1 cellular context compared by ENCODE assay signal in the genomic region with DNA sequence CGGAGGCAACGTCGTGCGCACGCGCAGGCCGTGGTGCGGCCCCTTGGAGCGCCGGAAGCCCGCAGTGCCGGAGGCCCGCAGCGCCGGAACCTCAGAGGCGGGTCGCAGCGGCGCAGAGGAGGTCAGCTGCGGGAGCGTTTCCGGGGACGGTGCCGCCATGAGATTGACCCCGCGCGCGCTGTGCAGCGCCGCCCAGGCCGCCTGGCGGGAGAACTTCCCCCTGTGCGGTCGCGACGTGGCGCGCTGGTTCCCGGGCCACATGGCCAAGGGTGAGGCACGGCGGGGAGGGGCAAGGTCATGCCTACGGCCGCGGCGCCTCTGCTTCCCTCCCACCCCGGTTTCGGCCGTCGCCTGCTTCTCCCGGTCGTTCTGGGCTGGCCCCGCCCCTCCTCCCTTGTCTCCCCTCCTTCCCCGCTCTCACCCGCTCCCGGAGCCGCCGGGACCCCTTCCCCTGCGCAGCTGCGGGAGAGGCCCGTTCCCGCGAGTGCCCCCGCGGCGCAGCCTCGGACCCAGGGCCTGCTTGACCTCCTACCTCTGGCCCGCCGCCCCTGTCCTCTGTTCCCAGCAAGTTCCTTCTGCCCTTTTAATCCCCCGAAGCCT.
TF ChIP-seq lines count a peak whose summit lies in the region.

A gene with protein sequence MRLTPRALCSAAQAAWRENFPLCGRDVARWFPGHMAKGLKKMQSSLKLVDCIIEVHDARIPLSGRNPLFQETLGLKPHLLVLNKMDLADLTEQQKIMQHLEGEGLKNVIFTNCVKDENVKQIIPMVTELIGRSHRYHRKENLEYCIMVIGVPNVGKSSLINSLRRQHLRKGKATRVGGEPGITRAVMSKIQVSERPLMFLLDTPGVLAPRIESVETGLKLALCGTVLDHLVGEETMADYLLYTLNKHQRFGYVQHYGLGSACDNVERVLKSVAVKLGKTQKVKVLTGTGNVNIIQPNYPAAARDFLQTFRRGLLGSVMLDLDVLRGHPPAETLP (plus strand): TSS at position 94 of the 600 bp plus-strand sequence. CDS start 64 bp downstream, at position 158.

TF ChIP-seq in HEK293, 187 proteins besides CTCF, POLR2A, EP300 and RAD21 (continued from another document and continues in another):
- TF ChIP-seq, protein P1, sequence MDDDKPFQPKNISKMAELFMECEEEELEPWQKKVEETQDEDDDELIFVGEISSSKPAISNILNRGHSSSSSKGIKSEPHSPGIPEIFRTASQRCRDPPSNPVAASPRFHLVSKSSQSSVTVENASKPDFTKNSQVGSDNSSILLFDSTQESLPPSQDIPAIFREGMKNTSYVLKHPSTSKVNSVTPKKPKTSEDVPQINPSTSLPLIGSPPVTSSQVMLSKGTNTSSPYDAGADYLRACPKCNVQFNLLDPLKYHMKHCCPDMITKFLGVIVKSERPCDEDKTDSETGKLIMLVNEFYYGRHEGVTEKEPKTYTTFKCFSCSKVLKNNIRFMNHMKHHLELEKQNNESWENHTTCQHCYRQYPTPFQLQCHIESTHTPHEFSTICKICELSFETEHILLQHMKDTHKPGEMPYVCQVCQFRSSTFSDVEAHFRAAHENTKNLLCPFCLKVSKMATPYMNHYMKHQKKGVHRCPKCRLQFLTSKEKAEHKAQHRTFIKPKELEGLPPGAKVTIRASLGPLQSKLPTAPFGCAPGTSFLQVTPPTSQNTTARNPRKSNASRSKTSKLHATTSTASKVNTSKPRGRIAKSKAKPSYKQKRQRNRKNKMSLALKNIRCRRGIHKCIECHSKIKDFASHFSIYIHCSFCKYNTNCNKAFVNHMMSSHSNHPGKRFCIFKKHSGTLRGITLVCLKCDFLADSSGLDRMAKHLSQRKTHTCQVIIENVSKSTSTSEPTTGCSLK (tag by site-specific recombination; IDR thresholded peaks at IDR 0.05): no peak
- TF ChIP-seq HOXA7 (CRISPR knock-in tag; IDR thresholded peaks at IDR 0.05; ENCODE audit: borderline replicate concordance): no peak
- no peak for TF ChIP-seq ZNF560 (tag by site-specific recombination; IDR thresholded peaks at IDR 0.05; ENCODE audit: borderline replicate concordance)
- TF ChIP-seq, protein P2, sequence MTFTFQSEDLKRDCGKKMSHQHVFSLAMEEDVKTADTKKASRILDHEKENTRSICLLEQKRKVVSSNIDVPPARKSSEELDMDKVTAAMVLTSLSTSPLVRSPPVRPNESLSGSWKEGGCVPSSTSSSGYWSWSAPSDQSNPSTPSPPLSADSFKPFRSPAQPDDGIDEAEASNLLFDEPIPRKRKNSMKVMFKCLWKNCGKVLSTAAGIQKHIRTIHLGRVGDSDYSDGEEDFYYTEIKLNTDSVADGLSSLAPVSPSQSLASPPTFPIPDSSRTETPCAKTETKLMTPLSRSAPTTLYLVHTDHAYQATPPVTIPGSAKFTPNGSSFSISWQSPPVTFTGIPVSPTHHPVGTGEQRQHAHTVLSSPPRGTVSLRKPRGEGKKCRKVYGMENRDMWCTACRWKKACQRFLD (tag by site-specific recombination; IDR thresholded peaks at IDR 0.05): no peak
- TF ChIP-seq BCL11A (tag by site-specific recombination; IDR thresholded peaks at IDR 0.05; ENCODE audit: low read depth): peak; percentile 73
- TF ChIP-seq HOXC10 (CRISPR knock-in tag; IDR thresholded peaks at IDR 0.05): no peak
- no peak for TF ChIP-seq ZNF473 (tag by site-specific recombination; IDR thresholded peaks at IDR 0.05)
- TF ChIP-seq TRIM28 (IDR thresholded peaks at IDR 0.05; ENCODE audit: borderline replicate concordance, low read length): no peak
- TF ChIP-seq, protein P3, sequence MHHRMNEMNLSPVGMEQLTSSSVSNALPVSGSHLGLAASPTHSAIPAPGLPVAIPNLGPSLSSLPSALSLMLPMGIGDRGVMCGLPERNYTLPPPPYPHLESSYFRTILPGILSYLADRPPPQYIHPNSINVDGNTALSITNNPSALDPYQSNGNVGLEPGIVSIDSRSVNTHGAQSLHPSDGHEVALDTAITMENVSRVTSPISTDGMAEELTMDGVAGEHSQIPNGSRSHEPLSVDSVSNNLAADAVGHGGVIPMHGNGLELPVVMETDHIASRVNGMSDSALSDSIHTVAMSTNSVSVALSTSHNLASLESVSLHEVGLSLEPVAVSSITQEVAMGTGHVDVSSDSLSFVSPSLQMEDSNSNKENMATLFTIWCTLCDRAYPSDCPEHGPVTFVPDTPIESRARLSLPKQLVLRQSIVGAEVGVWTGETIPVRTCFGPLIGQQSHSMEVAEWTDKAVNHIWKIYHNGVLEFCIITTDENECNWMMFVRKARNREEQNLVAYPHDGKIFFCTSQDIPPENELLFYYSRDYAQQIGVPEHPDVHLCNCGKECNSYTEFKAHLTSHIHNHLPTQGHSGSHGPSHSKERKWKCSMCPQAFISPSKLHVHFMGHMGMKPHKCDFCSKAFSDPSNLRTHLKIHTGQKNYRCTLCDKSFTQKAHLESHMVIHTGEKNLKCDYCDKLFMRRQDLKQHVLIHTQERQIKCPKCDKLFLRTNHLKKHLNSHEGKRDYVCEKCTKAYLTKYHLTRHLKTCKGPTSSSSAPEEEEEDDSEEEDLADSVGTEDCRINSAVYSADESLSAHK (tag by site-specific recombination; IDR thresholded peaks at IDR 0.05): no peak
- TF ChIP-seq ZNF138 (tag by site-specific recombination; IDR thresholded peaks at IDR 0.05; ENCODE audit: borderline replicate concordance): no peak
- TF ChIP-seq, protein P4, sequence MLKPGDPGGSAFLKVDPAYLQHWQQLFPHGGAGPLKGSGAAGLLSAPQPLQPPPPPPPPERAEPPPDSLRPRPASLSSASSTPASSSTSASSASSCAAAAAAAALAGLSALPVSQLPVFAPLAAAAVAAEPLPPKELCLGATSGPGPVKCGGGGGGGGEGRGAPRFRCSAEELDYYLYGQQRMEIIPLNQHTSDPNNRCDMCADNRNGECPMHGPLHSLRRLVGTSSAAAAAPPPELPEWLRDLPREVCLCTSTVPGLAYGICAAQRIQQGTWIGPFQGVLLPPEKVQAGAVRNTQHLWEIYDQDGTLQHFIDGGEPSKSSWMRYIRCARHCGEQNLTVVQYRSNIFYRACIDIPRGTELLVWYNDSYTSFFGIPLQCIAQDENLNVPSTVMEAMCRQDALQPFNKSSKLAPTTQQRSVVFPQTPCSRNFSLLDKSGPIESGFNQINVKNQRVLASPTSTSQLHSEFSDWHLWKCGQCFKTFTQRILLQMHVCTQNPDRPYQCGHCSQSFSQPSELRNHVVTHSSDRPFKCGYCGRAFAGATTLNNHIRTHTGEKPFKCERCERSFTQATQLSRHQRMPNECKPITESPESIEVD (tag by site-specific recombination; IDR thresholded peaks at IDR 0.05): no peak
- TF ChIP-seq, protein P5, sequence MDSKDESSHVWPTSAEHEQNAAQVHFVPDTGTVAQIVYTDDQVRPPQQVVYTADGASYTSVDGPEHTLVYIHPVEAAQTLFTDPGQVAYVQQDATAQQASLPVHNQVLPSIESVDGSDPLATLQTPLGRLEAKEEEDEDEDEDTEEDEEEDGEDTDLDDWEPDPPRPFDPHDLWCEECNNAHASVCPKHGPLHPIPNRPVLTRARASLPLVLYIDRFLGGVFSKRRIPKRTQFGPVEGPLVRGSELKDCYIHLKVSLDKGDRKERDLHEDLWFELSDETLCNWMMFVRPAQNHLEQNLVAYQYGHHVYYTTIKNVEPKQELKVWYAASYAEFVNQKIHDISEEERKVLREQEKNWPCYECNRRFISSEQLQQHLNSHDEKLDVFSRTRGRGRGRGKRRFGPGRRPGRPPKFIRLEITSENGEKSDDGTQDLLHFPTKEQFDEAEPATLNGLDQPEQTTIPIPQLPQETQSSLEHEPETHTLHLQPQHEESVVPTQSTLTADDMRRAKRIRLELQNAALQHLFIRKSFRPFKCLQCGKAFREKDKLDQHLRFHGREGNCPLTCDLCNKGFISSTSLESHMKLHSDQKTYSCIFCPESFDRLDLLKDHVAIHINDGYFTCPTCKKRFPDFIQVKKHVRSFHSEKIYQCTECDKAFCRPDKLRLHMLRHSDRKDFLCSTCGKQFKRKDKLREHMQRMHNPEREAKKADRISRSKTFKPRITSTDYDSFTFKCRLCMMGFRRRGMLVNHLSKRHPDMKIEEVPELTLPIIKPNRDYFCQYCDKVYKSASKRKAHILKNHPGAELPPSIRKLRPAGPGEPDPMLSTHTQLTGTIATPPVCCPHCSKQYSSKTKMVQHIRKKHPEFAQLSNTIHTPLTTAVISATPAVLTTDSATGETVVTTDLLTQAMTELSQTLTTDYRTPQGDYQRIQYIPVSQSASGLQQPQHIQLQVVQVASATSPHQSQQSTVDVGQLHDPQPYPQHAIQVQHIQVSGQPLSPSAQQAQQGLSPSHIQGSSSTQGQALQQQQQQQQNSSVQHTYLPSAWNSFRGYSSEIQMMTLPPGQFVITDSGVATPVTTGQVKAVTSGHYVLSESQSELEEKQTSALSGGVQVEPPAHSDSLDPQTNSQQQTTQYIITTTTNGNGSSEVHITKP (tag by site-specific recombination; IDR thresholded peaks at IDR 0.05): no peak
- no peak for TF ChIP-seq ZNF155 (tag by site-specific recombination; IDR thresholded peaks at IDR 0.05)
- no peak for TF ChIP-seq ZNF521 (tag by site-specific recombination; IDR thresholded peaks at IDR 0.05)
- TF ChIP-seq IKZF3 (tag by site-specific recombination; IDR thresholded peaks at IDR 0.05): 0 out of 2 replicates have a peak, but pooled peaks have one; percentile 21
- TF ChIP-seq, protein P6, sequence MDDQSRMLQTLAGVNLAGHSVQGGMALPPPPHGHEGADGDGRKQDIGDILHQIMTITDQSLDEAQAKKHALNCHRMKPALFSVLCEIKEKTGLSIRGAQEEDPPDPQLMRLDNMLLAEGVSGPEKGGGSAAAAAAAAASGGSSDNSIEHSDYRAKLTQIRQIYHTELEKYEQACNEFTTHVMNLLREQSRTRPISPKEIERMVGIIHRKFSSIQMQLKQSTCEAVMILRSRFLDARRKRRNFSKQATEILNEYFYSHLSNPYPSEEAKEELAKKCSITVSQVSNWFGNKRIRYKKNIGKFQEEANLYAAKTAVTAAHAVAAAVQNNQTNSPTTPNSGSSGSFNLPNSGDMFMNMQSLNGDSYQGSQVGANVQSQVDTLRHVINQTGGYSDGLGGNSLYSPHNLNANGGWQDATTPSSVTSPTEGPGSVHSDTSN (CRISPR knock-in tag; IDR thresholded peaks at IDR 0.05): peak; percentile 96
- no peak for TF ChIP-seq ZNF202 (tag by site-specific recombination; IDR thresholded peaks at IDR 0.05; ENCODE audit: borderline replicate concordance)
- no peak for TF ChIP-seq ZFP41 (tag by site-specific recombination; IDR thresholded peaks at IDR 0.05; ENCODE audit: borderline replicate concordance)
- peak; percentile 95 for TF ChIP-seq KLF16 (tag by site-specific recombination; IDR thresholded peaks at IDR 0.05)
- TF ChIP-seq EGR2 (tag by site-specific recombination; IDR thresholded peaks at IDR 0.05; ENCODE audit: low read depth): peak; percentile 43
- TF ChIP-seq ZNF221 (tag by site-specific recombination; IDR thresholded peaks at IDR 0.05; ENCODE audit: borderline replicate concordance): no peak
- peak; percentile 83 for TF ChIP-seq KLF1 (tag by site-specific recombination; IDR thresholded peaks at IDR 0.05)
- no peak for TF ChIP-seq SALL2 (tag by site-specific recombination; IDR thresholded peaks at IDR 0.05; ENCODE audit: borderline replicate concordance)
- TF ChIP-seq, protein P7, sequence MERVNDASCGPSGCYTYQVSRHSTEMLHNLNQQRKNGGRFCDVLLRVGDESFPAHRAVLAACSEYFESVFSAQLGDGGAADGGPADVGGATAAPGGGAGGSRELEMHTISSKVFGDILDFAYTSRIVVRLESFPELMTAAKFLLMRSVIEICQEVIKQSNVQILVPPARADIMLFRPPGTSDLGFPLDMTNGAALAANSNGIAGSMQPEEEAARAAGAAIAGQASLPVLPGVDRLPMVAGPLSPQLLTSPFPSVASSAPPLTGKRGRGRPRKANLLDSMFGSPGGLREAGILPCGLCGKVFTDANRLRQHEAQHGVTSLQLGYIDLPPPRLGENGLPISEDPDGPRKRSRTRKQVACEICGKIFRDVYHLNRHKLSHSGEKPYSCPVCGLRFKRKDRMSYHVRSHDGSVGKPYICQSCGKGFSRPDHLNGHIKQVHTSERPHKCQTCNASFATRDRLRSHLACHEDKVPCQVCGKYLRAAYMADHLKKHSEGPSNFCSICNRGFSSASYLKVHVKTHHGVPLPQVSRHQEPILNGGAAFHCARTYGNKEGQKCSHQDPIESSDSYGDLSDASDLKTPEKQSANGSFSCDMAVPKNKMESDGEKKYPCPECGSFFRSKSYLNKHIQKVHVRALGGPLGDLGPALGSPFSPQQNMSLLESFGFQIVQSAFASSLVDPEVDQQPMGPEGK (tag by site-specific recombination; IDR thresholded peaks at IDR 0.05): peak; percentile 77
- TF ChIP-seq, protein P8, sequence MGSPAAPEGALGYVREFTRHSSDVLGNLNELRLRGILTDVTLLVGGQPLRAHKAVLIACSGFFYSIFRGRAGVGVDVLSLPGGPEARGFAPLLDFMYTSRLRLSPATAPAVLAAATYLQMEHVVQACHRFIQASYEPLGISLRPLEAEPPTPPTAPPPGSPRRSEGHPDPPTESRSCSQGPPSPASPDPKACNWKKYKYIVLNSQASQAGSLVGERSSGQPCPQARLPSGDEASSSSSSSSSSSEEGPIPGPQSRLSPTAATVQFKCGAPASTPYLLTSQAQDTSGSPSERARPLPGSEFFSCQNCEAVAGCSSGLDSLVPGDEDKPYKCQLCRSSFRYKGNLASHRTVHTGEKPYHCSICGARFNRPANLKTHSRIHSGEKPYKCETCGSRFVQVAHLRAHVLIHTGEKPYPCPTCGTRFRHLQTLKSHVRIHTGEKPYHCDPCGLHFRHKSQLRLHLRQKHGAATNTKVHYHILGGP (tag by site-specific recombination; IDR thresholded peaks at IDR 0.05): no peak
- peak; percentile 63; the same call in 1 of the 2 replicates for TF ChIP-seq KLF8 (tag by site-specific recombination; IDR thresholded peaks at IDR 0.05)
- TF ChIP-seq SP7 (tag by site-specific recombination; IDR thresholded peaks at IDR 0.05): peak; percentile 83; the same call in 1 of the 2 replicates
- TF ChIP-seq ZNF266 (tag by site-specific recombination; IDR thresholded peaks at IDR 0.05; ENCODE audit: low read depth): no peak
- no peak for TF ChIP-seq SCRT2 (tag by site-specific recombination; IDR thresholded peaks at IDR 0.05)
- TF ChIP-seq, protein P9, sequence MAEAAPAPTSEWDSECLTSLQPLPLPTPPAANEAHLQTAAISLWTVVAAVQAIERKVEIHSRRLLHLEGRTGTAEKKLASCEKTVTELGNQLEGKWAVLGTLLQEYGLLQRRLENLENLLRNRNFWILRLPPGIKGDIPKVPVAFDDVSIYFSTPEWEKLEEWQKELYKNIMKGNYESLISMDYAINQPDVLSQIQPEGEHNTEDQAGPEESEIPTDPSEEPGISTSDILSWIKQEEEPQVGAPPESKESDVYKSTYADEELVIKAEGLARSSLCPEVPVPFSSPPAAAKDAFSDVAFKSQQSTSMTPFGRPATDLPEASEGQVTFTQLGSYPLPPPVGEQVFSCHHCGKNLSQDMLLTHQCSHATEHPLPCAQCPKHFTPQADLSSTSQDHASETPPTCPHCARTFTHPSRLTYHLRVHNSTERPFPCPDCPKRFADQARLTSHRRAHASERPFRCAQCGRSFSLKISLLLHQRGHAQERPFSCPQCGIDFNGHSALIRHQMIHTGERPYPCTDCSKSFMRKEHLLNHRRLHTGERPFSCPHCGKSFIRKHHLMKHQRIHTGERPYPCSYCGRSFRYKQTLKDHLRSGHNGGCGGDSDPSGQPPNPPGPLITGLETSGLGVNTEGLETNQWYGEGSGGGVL (tag by site-specific recombination; IDR thresholded peaks at IDR 0.05): peak; percentile 49; the same call in 1 of the 2 replicates
- TF ChIP-seq YY1 (tag by site-specific recombination; IDR thresholded peaks at IDR 0.05): peak; percentile 90
- no peak for TF ChIP-seq ZNF529 (tag by site-specific recombination; IDR thresholded peaks at IDR 0.05; ENCODE audit: insufficient replicate concordance)
- peak; percentile 89 for TF ChIP-seq ZNF2 (tag by site-specific recombination; IDR thresholded peaks at IDR 0.05)
- no peak for TF ChIP-seq ZNF791 (tag by site-specific recombination; IDR thresholded peaks at IDR 0.05)
- peak; percentile 95 for TF ChIP-seq SP3 (tag by site-specific recombination; IDR thresholded peaks at IDR 0.05)
- TF ChIP-seq ZNF175 (tag by site-specific recombination; IDR thresholded peaks at IDR 0.05): no peak
- no peak for TF ChIP-seq ZNF707 (tag by site-specific recombination; IDR thresholded peaks at IDR 0.05)
- peak; percentile 61 for TF ChIP-seq ZBTB17 (tag by site-specific recombination; IDR thresholded peaks at IDR 0.05)
- no peak; the same call in 1 of the 2 replicates for TF ChIP-seq ZNF768 (tag by site-specific recombination; IDR thresholded peaks at IDR 0.05)
